ENCODE assay signal across 1 cellular context in the genomic region with DNA sequence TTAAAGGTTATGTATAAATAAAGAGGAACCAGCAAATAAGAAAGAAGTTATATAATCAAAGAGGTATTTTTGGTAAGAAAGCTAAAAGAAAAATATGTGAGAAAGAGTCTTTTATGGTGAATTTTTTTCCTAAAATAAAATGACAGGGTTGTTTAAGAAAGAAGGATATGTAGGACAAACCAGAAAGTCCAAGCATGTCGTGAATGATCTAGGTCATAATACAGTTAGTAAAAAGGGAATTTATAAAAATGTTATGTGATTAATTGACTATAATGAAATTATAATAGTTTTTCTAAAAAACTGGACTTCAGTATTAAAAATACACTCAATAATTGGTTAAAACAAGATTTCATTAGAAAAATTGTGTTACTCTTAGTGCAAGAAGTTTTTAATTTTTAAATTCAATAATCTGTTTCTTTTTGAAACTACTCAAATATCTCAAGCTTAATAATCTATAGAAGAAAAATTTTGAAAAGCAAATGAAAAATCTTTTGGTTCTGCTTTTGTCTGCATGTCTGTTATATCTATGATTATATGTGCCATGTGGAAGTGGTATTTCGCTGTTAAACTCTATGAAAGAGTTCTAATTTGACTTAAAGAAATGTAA.
A peak's percentile ranks its signal among the peaks of the same experiment; 100 is the strongest.
TF ChIP-seq lines count a peak whose summit lies in the region.

No MANE protein-coding gene starts in this region.

TF ChIP-seq in K562, 482 proteins besides CTCF, POLR2A, EP300 and RAD21 (continued from another document):
- TF ChIP-seq CHD4 (IDR thresholded peaks at IDR 0.05; ENCODE audit: insufficient read depth, insufficient replicate concordance, low read depth, low read length, poor library complexity, severe bottlenecking), result no peak
- TF ChIP-seq POLR2H (tag; IDR thresholded peaks at IDR 0.05; ENCODE audit: low read depth), result 0 out of 2 replicates have a peak, but pooled peaks have one; percentile 11
- TF ChIP-seq ZNF311 (CRISPR knock-in tag; IDR thresholded peaks at IDR 0.05), result no peak
- TF ChIP-seq NR3C1 (CRISPR knock-in tag; IDR thresholded peaks at IDR 0.05), result no peak
- TF ChIP-seq ZNF696 (CRISPR knock-in tag; conservative IDR thresholded peaks at IDR 0.05), result no peak
- TF ChIP-seq NFXL1 (CRISPR knock-in tag; IDR thresholded peaks at IDR 0.05), result no peak
- no peak for TF ChIP-seq RBM15 (IDR thresholded peaks at IDR 0.05; ENCODE audit: insufficient read depth, low read length)
- TF ChIP-seq SAP30 (IDR thresholded peaks at IDR 0.05; ENCODE audit: borderline replicate concordance, insufficient read depth, low read depth, low read length, poor library complexity, severe bottlenecking), result no peak
- peak; percentile 77 for TF ChIP-seq ZFP36 (IDR thresholded peaks at IDR 0.05; ENCODE audit: low read depth, low read length, partially characterized antibody)
- TF ChIP-seq USF2 (CRISPR knock-in tag; IDR thresholded peaks at IDR 0.05), result no peak
- no peak for TF ChIP-seq MYBL2 (IDR thresholded peaks at IDR 0.05; ENCODE audit: low read depth)
- no peak for TF ChIP-seq MYBL2 (CRISPR knock-in tag; IDR thresholded peaks at IDR 0.05; ENCODE audit: borderline replicate concordance)
- no peak for TF ChIP-seq ADNP (tag; IDR thresholded peaks at IDR 0.05)
- TF ChIP-seq BCOR (IDR thresholded peaks at IDR 0.05), result no peak
- no peak for TF ChIP-seq ZNF77 (CRISPR knock-in tag; IDR thresholded peaks at IDR 0.05)
- TF ChIP-seq, protein P1, sequence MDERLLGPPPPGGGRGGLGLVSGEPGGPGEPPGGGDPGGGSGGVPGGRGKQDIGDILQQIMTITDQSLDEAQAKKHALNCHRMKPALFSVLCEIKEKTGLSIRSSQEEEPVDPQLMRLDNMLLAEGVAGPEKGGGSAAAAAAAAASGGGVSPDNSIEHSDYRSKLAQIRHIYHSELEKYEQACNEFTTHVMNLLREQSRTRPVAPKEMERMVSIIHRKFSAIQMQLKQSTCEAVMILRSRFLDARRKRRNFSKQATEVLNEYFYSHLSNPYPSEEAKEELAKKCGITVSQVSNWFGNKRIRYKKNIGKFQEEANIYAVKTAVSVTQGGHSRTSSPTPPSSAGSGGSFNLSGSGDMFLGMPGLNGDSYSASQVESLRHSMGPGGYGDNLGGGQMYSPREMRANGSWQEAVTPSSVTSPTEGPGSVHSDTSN (CRISPR knock-in tag; IDR thresholded peaks at IDR 0.05; ENCODE audit: low read depth), result no peak
- TF ChIP-seq, protein P1 (tag; conservative IDR thresholded peaks at IDR 0.05; ENCODE audit: low read depth), result no peak
- TF ChIP-seq ZNF589 (CRISPR knock-in tag; IDR thresholded peaks at IDR 0.05; ENCODE audit: low read depth), result no peak
- no peak for TF ChIP-seq CREB5 (CRISPR knock-in tag; IDR thresholded peaks at IDR 0.05)
- TF ChIP-seq POLR3G (IDR thresholded peaks at IDR 0.05; ENCODE audit: extremely low read depth, insufficient read length, insufficient replicate concordance), result no peak
- TF ChIP-seq SMARCA4 (IDR thresholded peaks at IDR 0.05), result no peak
- no peak for TF ChIP-seq GTF2E2 (tag; IDR thresholded peaks at IDR 0.05)
